In the genomic region with DNA sequence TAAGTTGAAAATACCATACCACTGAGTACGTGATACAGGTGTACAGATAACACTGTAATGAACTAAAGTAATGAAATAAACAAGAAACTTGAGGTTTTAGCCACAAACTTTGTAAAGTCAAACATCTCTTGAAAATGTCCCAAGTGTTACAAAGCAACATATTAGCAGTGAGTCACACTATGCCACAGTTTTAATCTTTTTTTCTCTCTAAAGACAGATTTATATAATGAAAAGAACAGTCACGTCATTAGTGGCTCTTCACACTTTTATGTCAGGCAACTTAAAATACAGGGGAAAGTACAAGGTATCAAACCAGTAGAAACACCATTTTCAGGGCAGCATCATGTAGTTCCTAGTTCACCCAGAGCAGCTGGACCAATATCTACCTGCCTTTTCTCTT, we compare ENCODE assay signal across 1 cellular context.
TF ChIP-seq lines count a peak whose summit lies in the region.

No MANE protein-coding gene starts in this region.

TF ChIP-seq in GM12878, 131 proteins besides CTCF, POLR2A, EP300 and RAD21 (continued from another document):
- TF ChIP-seq RELA (IDR thresholded peaks at IDR 0.05; ENCODE audit: borderline replicate concordance, partially characterized antibody) (no peak), SREBF2 (IDR thresholded peaks at IDR 0.05; ENCODE audit: low read length) (no peak), STAT1 (conservative IDR thresholded peaks at IDR 0.05) (no peak), MTA2 (IDR thresholded peaks at IDR 0.05; ENCODE audit: low read depth) (peak; percentile 92), JUND (IDR thresholded peaks at IDR 0.05; ENCODE audit: low read depth, low read length) (0 out of 2 replicates have a peak, but pooled peaks have one; percentile 17), SMC3 (IDR thresholded peaks at IDR 0.05; ENCODE audit: borderline replicate concordance, low read length) (no peak), ZNF207 (IDR thresholded peaks at IDR 0.05; ENCODE audit: borderline replicate concordance) (no peak), POLR2AphosphoS2 (IDR thresholded peaks at IDR 0.05; ENCODE audit: low read depth, low read length) (no peak), BMI1 (IDR thresholded peaks at IDR 0.05; ENCODE audit: borderline replicate concordance) (peak; percentile 32; the same call in 1 of the 2 replicates), PAX5 (IDR thresholded peaks at IDR 0.05; ENCODE audit: borderline replicate concordance, low read depth, low read length) (no peak), SUZ12 (IDR thresholded peaks at IDR 0.05; ENCODE audit: unreplicated experiment) (no peak), ATF7 (IDR thresholded peaks at IDR 0.05; ENCODE audit: low read depth) (peak; percentile 89), EZH2 (IDR thresholded peaks at IDR 0.05; ENCODE audit: borderline replicate concordance, control insufficient read depth, low read depth, low read length) (no peak), RFX5 (IDR thresholded peaks at IDR 0.05; ENCODE audit: low read depth, low read length) (0 out of 2 replicates have a peak, but pooled peaks have one; percentile 11), SIX5 (IDR thresholded peaks at IDR 0.05; ENCODE audit: low read depth, low read length, severe bottlenecking) (no peak), RBBP5 (conservative IDR thresholded peaks at IDR 0.05) (no peak), LARP7 (IDR thresholded peaks at IDR 0.05) (no peak), NR2C2 (IDR thresholded peaks at IDR 0.05; ENCODE audit: borderline replicate concordance, control insufficient read depth, insufficient read length, low read depth) (no peak), IKZF2 (IDR thresholded peaks at IDR 0.05) (peak in 1 of 2 experiments; percentile 25; a peak in 2 of 4 replicates)
- TF ChIP-seq, protein P1, sequence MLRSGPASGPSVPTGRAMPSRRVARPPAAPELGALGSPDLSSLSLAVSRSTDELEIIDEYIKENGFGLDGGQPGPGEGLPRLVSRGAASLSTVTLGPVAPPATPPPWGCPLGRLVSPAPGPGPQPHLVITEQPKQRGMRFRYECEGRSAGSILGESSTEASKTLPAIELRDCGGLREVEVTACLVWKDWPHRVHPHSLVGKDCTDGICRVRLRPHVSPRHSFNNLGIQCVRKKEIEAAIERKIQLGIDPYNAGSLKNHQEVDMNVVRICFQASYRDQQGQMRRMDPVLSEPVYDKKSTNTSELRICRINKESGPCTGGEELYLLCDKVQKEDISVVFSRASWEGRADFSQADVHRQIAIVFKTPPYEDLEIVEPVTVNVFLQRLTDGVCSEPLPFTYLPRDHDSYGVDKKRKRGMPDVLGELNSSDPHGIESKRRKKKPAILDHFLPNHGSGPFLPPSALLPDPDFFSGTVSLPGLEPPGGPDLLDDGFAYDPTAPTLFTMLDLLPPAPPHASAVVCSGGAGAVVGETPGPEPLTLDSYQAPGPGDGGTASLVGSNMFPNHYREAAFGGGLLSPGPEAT (IDR thresholded peaks at IDR 0.05; ENCODE audit: low read depth) = peak; percentile 42; the same call in 1 of the 2 replicates
